In genomic region chr6:22147983-22148797, GRCh38 we compare ENCODE assay signal across 8 cellular contexts.
DNase-seq lines count a peak whose midpoint lies in the region; ATAC-seq and TF ChIP-seq lines count a peak whose summit lies in the region.

No MANE protein-coding gene starts in this region.

- TF ChIP-seq CTCF in H9 (conservative IDR thresholded peaks at IDR 0.05), result no peak
- no peak for TF ChIP-seq CTCF in colonic mucosa (IDR thresholded peaks at IDR 0.05)

- no peak overlapping the region for H2BK12ac ChIP-seq in H9 (ENCODE audit: insufficient read length, low read depth, low read length)

- H4K91ac ChIP-seq in H9 (ENCODE audit: insufficient read length, low read depth, low read length), result no peak overlapping the region

- H3K9me3 ChIP-seq in H9 (ENCODE audit: control insufficient read depth, low read depth, low read length), result no peaks in the 10 kb centered on the region
- H3K9me3 ChIP-seq in colonic mucosa, result no peaks in the 10 kb centered on the region

- H4K5ac ChIP-seq in H9 (ENCODE audit: insufficient read length, low read depth, low read length), result no peak overlapping the region

- H4K20me1 ChIP-seq in H9 (ENCODE audit: control insufficient read depth, insufficient read depth, insufficient read length), result no peaks in the 10 kb centered on the region

- no peak overlapping the region for H2BK120ac ChIP-seq in H9 (ENCODE audit: low read depth, low read length, poor library complexity, severe bottlenecking)

- H3K4me3 Mint-ChIP-seq in H9, result no peak overlapping the region
- peak overlapping the region; percentile 13 to 81 (median 78) for H3K4me3 Mint-ChIP-seq in naive thymus-derived CD8-positive, alpha-beta T cell

- no peak overlapping the region for H3K56ac ChIP-seq in H9 (ENCODE audit: insufficient read length, low read depth, low read length)

- H3K4me3 ChIP-seq in colonic mucosa, result no peak overlapping the region

- H3K9ac ChIP-seq in H9 (ENCODE audit: extremely low read depth, insufficient read length, low read length), result no peak overlapping the region
- no peak overlapping the region for H3K9ac ChIP-seq in colonic mucosa (ENCODE audit: low read depth in 2 of 2, low read length in 2 of 2)

- peak overlapping the region; percentile 34 to 86 (median 47); a peak in 6 of 7 replicates for H3K27ac Mint-ChIP-seq in H9
- H3K27ac Mint-ChIP-seq in naive thymus-derived CD8-positive, alpha-beta T cell, result peak overlapping the region in 9 of 10 donors; percentile 11 to 92 (median 81)

- no peaks in the 10 kb centered on the region for H3K27me3 Mint-ChIP-seq in H9 (ENCODE audit: low read depth)
- peaks cover 19 to 45% (median 22%) of the 10 kb centered on the region in 5 donors for H3K27me3 Mint-ChIP-seq in naive thymus-derived CD8-positive, alpha-beta T cell

- no peaks in the 10 kb centered on the region for H3K79me1 ChIP-seq in H9 (ENCODE audit: insufficient read depth, low read depth, low read length, poor library complexity, severe bottlenecking)

- POLR2A ChIA-PET in naive thymus-derived CD8-positive, alpha-beta T cell (lab: Charles Lee), result no interaction called here

- 0 out of 2 replicates have a peak, but pooled peaks cover 2% of the 10 kb centered on the region for H3K79me2 ChIP-seq in H9 (ENCODE audit: insufficient read depth, low read length)

- intact Hi-C loops in colonic mucosa (cut with DNase I), result no loop called here

- H2BK15ac ChIP-seq in H9 (ENCODE audit: low read depth, low read length), result no peak overlapping the region

- H3K4me2 ChIP-seq in H9 (ENCODE audit: insufficient read depth, insufficient read length, low read length), result no peak overlapping the region

- ATAC-seq in naive thymus-derived CD8-positive, alpha-beta T cell, result peak; percentile 63 to 75
- ATAC-seq in HG03159 (IDR thresholded peaks at IDR 0.05; ENCODE audit: unreplicated experiment) (no peak), GM18873 (IDR thresholded peaks at IDR 0.05; ENCODE audit: low FRiP score, unreplicated experiment) (no peak)

- WGBS in H9 (ENCODE audit: extremely low coverage, insufficient read length, low lambda C conversion rate), result no CpG with 5 or more reads among the region's 7 CpGs

- no peak overlapping the region for H3K27ac ChIP-seq in H9 (ENCODE audit: insufficient read length, low read depth, low read length)
- H3K27ac ChIP-seq in colonic mucosa, result no peak overlapping the region

- no peak overlapping the region for H3K14ac ChIP-seq in H9 (ENCODE audit: insufficient read depth, low read length)

- H3K4ac ChIP-seq in H9 (ENCODE audit: low read depth, low read length), result no peak overlapping the region

- no peak overlapping the region for H3K18ac ChIP-seq in H9 (ENCODE audit: insufficient read length, low read depth, low read length)

- H3T11ph ChIP-seq in H9 (ENCODE audit: low read length), result no peak overlapping the region

- no peaks in the 10 kb centered on the region for H3K27me3 ChIP-seq in H9 (ENCODE audit: insufficient read depth, low read length)
- H3K27me3 ChIP-seq in colonic mucosa, result no peaks in the 10 kb centered on the region

- peaks cover 52 to 54% of the 10 kb centered on the region in 2 experiments for H3K4me1 Mint-ChIP-seq in H9
- peaks cover 12 to 35% (median 31%) of the 10 kb centered on the region in 4 donors for H3K4me1 Mint-ChIP-seq in naive thymus-derived CD8-positive, alpha-beta T cell

- DNase-seq in H9 (no peak), NCI-H526 (lab: John Stamatoyannopoulos, UW) (peak; percentile 85 to 86), colonic mucosa (peak; percentile 21), NAMALWA (ENCODE audit: low spot score) (no peak), OCI-M1 (lab: John Stamatoyannopoulos, UW) (no peak)
- peak in 6 of 10 donors; percentile 5 to 70 (median 38) for DNase-seq in naive thymus-derived CD8-positive, alpha-beta T cell

- peaks cover 28% of the 10 kb centered on the region for H3K4me1 ChIP-seq in H9 (ENCODE audit: insufficient read depth, low read length)
- H3K4me1 ChIP-seq in colonic mucosa, result no peaks in the 10 kb centered on the region

- no peaks in the 10 kb centered on the region for H3K9me3 Mint-ChIP-seq in H9
- no peaks in the 10 kb centered on the region for H3K9me3 Mint-ChIP-seq in naive thymus-derived CD8-positive, alpha-beta T cell

- no peak overlapping the region for H2AFZ ChIP-seq in H9 (ENCODE audit: low read length)

- no peak overlapping the region for H4K8ac ChIP-seq in H9 (replicated peaks; ENCODE audit: insufficient read length, low read depth, low read length)

- no peak overlapping the region for H3K23ac ChIP-seq in H9 (ENCODE audit: insufficient read length, low read depth, low read length)

- H2BK20ac ChIP-seq in H9 (ENCODE audit: low read depth, low read length, poor library complexity, severe bottlenecking), result no peak overlapping the region

- no peaks in the 10 kb centered on the region for H3K23me2 ChIP-seq in H9 (ENCODE audit: insufficient read length, low read depth, low read length, poor library complexity, severe bottlenecking)

- H3K36me3 ChIP-seq in colonic mucosa, result no peaks in the 10 kb centered on the region

- no peak overlapping the region for H2BK5ac ChIP-seq in H9 (ENCODE audit: insufficient read length, low read length)

- H2AK5ac ChIP-seq in H9 (ENCODE audit: insufficient read length, low read length), result no peak overlapping the region

- H3K36me3 Mint-ChIP-seq in H9 (ENCODE audit: insufficient read depth in 1 of 3, low read depth in 3 of 3), result peaks cover 2 to 6% (median 5%) of the 10 kb centered on the region in 3 experiments; a peak in 3 of 7 replicates
- H3K36me3 Mint-ChIP-seq in naive thymus-derived CD8-positive, alpha-beta T cell, result no peaks in the 10 kb centered on the region

Comparison
In these comparisons a context has a peak if more than half of its experiments do, and no peak if none do; other contexts are left out.
1. DNase-seq: peak in NCI-H526 (2 of 2), colonic mucosa (single experiment) and naive thymus-derived CD8-positive, alpha-beta T cell (6 of 10); none in H9 (single experiment), NAMALWA (single experiment) and OCI-M1 (single experiment).
2. H3K4me3 Mint-ChIP-seq: peak in naive thymus-derived CD8-positive, alpha-beta T cell (10 of 10); none in H9 (0 of 2).
3. ATAC-seq: peak in naive thymus-derived CD8-positive, alpha-beta T cell (2 of 2); none in HG03159 (single experiment) and GM18873 (single experiment).